ENCODE assay signal across 1 cellular context in genomic region chr5:154191467-154192261, GRCh38.
TF ChIP-seq lines count a peak whose summit lies in the region.

No MANE protein-coding gene starts in this region.

TF ChIP-seq in SK-N-SH, 30 proteins besides CTCF, POLR2A, EP300 and RAD21 (continued from another document):
- TF ChIP-seq REST (IDR thresholded peaks at IDR 0.05; ENCODE audit: low read depth, low read length) = no peak
- no peak for TF ChIP-seq GABPA (IDR thresholded peaks at IDR 0.05; ENCODE audit: low read depth)
- no peak for TF ChIP-seq NFIC (IDR thresholded peaks at IDR 0.05; ENCODE audit: borderline replicate concordance)
- TF ChIP-seq GATA2 (CRISPR knock-in tag; IDR thresholded peaks at IDR 0.05) = no peak
- TF ChIP-seq USF1 (IDR thresholded peaks at IDR 0.05; ENCODE audit: borderline replicate concordance, low read depth) = no peak
- TF ChIP-seq TAF1 (IDR thresholded peaks at IDR 0.05; ENCODE audit: borderline replicate concordance, low read depth, low read length) = no peak
- no peak for TF ChIP-seq USF2 (IDR thresholded peaks at IDR 0.05; ENCODE audit: borderline replicate concordance, low read depth, low read length)
- TF ChIP-seq IRF3 (IDR thresholded peaks at IDR 0.05; ENCODE audit: low read depth, low read length) = no peak
